Comparison of ENCODE assay signal across 24 cellular contexts in genomic region chr9:7246181-7246580, GRCh38.
DNase-seq lines count a peak whose midpoint lies in the region; ATAC-seq, FAIRE-seq and TF ChIP-seq lines count a peak whose summit lies in the region.
"Had no signal": no experiment of that assay in that cellular context is flagged by ENCODE, and none has a peak within 500 bp of the region (broad histone marks: within the 10 kb centered on the region; RNA-seq: fewer than 3 reads in every experiment).

No MANE protein-coding gene starts in this region.

- H3K9me3 Mint-ChIP-seq in GM23338 (peaks cover 3% of the 10 kb centered on the region; the same call in 1 of the 3 replicates), nephron progenitor cell (peaks cover 6% of the 10 kb centered on the region)
- no peaks in the 10 kb centered on the region for H3K9me3 Mint-ChIP-seq in stimulated activated memory B cell treated with anti-CD40 and anti-IgM and Interleukin-4, amounts not matched to agents 10 μg/mL and 1 μg/mL and 100 μg/mL, for 72 hours
- no peaks in the 10 kb centered on the region for H3K9me3 Mint-ChIP-seq in activated T-cell treated with anti-CD3 and anti-CD28 coated beads, Interleukin-2, amount 50 U/mL, for 24 hours
- H3K9me3 Mint-ChIP-seq: CD14-positive monocyte; CD4-positive, alpha-beta T cell; CD8-positive, alpha-beta memory T cell had no signal

- no peaks in the 10 kb centered on the region for H3K27me3 Mint-ChIP-seq in GM23338 (ENCODE audit: insufficient read depth, low read depth, poor library complexity)
- peaks cover 8% of the 10 kb centered on the region for H3K27me3 Mint-ChIP-seq in nephron progenitor cell (ENCODE audit: low read depth, poor library complexity)
- H3K27me3 Mint-ChIP-seq in stimulated activated memory B cell treated with anti-CD40 and anti-IgM and Interleukin-4, amounts not matched to agents 10 μg/mL and 1 μg/mL and 100 μg/mL, for 72 hours = no peaks in the 10 kb centered on the region
- no peaks in the 10 kb centered on the region for H3K27me3 Mint-ChIP-seq in activated T-cell treated with anti-CD3 and anti-CD28 coated beads, Interleukin-2, amount 50 U/mL, for 24 hours
- H3K27me3 Mint-ChIP-seq: CD4-positive, alpha-beta T cell; CD8-positive, alpha-beta memory T cell had no signal

- H4K5ac ChIP-seq in H1 (ENCODE audit: insufficient read length, low read depth, low read length) = no peak overlapping the region

- no peak overlapping the region for H3K56ac ChIP-seq in H1 (replicated peaks; ENCODE audit: insufficient read length, low read depth, low read length)

- H3K4me3 ChIP-seq in GM23338 (no peak overlapping the region), H1 (ENCODE audit: extremely low read depth in 1 of 4, insufficient read depth in 2 of 4, low read depth in 3 of 4, low read length in 4 of 4) (no peak overlapping the region)
- H3K4me3 ChIP-seq: A549; BLaER1 treated with 17β-estradiol and CSF1 and Interleukin-3, amounts not matched to agents 10 nM and 100 nM had no signal

- H3K27ac ChIP-seq in GM23338 (ENCODE audit: low read depth) = no peak overlapping the region
- H3K27ac ChIP-seq in H1 (ENCODE audit: low read depth, low read length) = no peak overlapping the region
- H3K27ac ChIP-seq: A549; BLaER1 treated with 17β-estradiol and CSF1 and Interleukin-3, amounts not matched to agents 10 nM and 100 nM had no signal

- DNase-seq in GM23338 (ENCODE audit: low spot score) = no peak
- no peak for DNase-seq in H1 (ENCODE audit: low read depth in 1 of 2, low spot score in 2 of 2)
- DNase-seq in nephron progenitor cell = no peak
- no peak for DNase-seq in activated T-cell treated with anti-CD3 and anti-CD28 coated beads, Interleukin-2, amount 50 U/mL, for 24 hours
- no peak for DNase-seq in D721Med (ENCODE audit: insufficient read length, low spot score)
- DNase-seq: 8988T; ACHN; AML-193; BE2C; CD4-positive, alpha-beta T cell; CD8-positive, alpha-beta memory T cell; DMS53; DMS79 treated with DMSO at 0.1 percent for 48 hours; GF-D8; GOT3; H7; HCEC 1CT had no signal

- H3K4me1 Mint-ChIP-seq in GM23338 = peaks cover 6% of the 10 kb centered on the region
- H3K4me1 Mint-ChIP-seq in nephron progenitor cell = peaks cover 29% of the 10 kb centered on the region
- H3K4me1 Mint-ChIP-seq in stimulated activated memory B cell treated with anti-CD40 and anti-IgM and Interleukin-4, amounts not matched to agents 10 μg/mL and 1 μg/mL and 100 μg/mL, for 72 hours = no peaks in the 10 kb centered on the region
- peaks cover 5% of the 10 kb centered on the region for H3K4me1 Mint-ChIP-seq in activated T-cell treated with anti-CD3 and anti-CD28 coated beads, Interleukin-2, amount 50 U/mL, for 24 hours (ENCODE audit: low read depth)
- H3K4me1 Mint-ChIP-seq: CD14-positive monocyte; CD8-positive, alpha-beta memory T cell had no signal

- H2AFZ ChIP-seq in GM23338 (peak overlapping the region; percentile 60; the same call in 1 of the 2 replicates), H1 (ENCODE audit: low read length) (no peak overlapping the region)

- no peak for TF ChIP-seq EP300 in H1 (IDR thresholded peaks at IDR 0.05; ENCODE audit: borderline replicate concordance in 1 of 2, low read depth in 2 of 2, low read length in 2 of 2)

- H3K27ac Mint-ChIP-seq in GM23338 (no peak overlapping the region), nephron progenitor cell (peak overlapping the region; percentile 70)
- H3K27ac Mint-ChIP-seq in stimulated activated memory B cell treated with anti-CD40 and anti-IgM and Interleukin-4, amounts not matched to agents 10 μg/mL and 1 μg/mL and 100 μg/mL, for 72 hours = no peak overlapping the region
- H3K27ac Mint-ChIP-seq in activated T-cell treated with anti-CD3 and anti-CD28 coated beads, Interleukin-2, amount 50 U/mL, for 24 hours = no peak overlapping the region
- H3K27ac Mint-ChIP-seq: CD14-positive monocyte; CD4-positive, alpha-beta T cell; CD8-positive, alpha-beta memory T cell had no signal

- no peaks in the 10 kb centered on the region for H3K23me2 ChIP-seq in H1 (ENCODE audit: low read depth, low read length)

- H2BK5ac ChIP-seq in H1 (ENCODE audit: low read depth, low read length) = no peak overlapping the region; the same call in 1 of the 2 replicates

- CTCF ChIA-PET in H1 (lab: Charles Lee; ENCODE audit: partially characterized antibody) = interaction anchor here (0.9 to 2.8 kb wide), 4 partner anchors 8 to 115 kb away, joined by 3 to 24 read pairs (median 6); no protein-coding TSS in a partner anchor

- no peak overlapping the region for H3K18ac ChIP-seq in H1 (ENCODE audit: extremely low read depth, low read length)

- 90% methylated on average over 7 of the region's 7 CpGs; no CpG with 5 or more reads in 1 of the 2 experiments for WGBS in H1 (ENCODE audit: extremely low coverage in 1 of 2, insufficient coverage in 1 of 2, insufficient read length in 1 of 2, insufficient replicate concordance in 2 of 2, low coverage in 1 of 2, low lambda C conversion rate in 2 of 2, missing lambda C conversion rate in 1 of 2), 2 experiments

- peak overlapping the region; percentile 77; the same call in 1 of the 2 replicates for H2BK15ac ChIP-seq in H1 (ENCODE audit: low read length)

- TF ChIP-seq RAD21 in H1 (IDR thresholded peaks at IDR 0.05 in 1 of 2, conservative IDR thresholded peaks at IDR 0.05 in 1 of 2; ENCODE audit: low read depth in 2 of 2, low read length in 2 of 2) = no peak

- ATAC-seq in GM23338 (no peak), HG03520 (IDR thresholded peaks at IDR 0.05; ENCODE audit: unreplicated experiment) (no peak)
- ATAC-seq in stimulated activated memory B cell treated with anti-CD40 and anti-IgM and Interleukin-4, amounts not matched to agents 10 μg/mL and 1 μg/mL and 100 μg/mL, for 72 hours = peak; percentile 22

- no peak for TF ChIP-seq CTCF in GM23338 (conservative IDR thresholded peaks at IDR 0.05; ENCODE audit: low read depth in 2 of 2)
- TF ChIP-seq CTCF in H1 (IDR thresholded peaks at IDR 0.05; ENCODE audit: control extremely low read depth in 1 of 3, insufficient read depth in 1 of 3, low read depth in 1 of 3, low read length in 3 of 3) = no peak
- no peak for TF ChIP-seq CTCF in nephron progenitor cell (IDR thresholded peaks at IDR 0.05)
- no peak for TF ChIP-seq CTCF in D721Med (IDR thresholded peaks at IDR 0.05; ENCODE audit: insufficient read depth, missing control alignments)

- no peaks in the 10 kb centered on the region for H3K79me1 ChIP-seq in H1 (ENCODE audit: low read depth, low read length)

- H3K4me2 ChIP-seq in GM23338 (no peak overlapping the region), H1 (ENCODE audit: insufficient read depth in 1 of 2, low read depth in 2 of 2, low read length in 2 of 2) (no peak overlapping the region)
- H3K4me2 ChIP-seq: A549; BLaER1 treated with 17β-estradiol and CSF1 and Interleukin-3, amounts not matched to agents 10 nM and 100 nM had no signal

- H2BK12ac ChIP-seq in H1 (ENCODE audit: low read depth, low read length) = no peak overlapping the region

- no peak overlapping the region for H3K14ac ChIP-seq in H1 (ENCODE audit: insufficient read length)

- H3K36me3 ChIP-seq in GM23338 (ENCODE audit: insufficient read depth) (no peaks in the 10 kb centered on the region; the same call in 1 of the 2 replicates), H1 (ENCODE audit: control insufficient read depth in 2 of 4, insufficient read depth in 4 of 4, low read length in 3 of 4) (no peaks in the 10 kb centered on the region)
- H3K36me3 ChIP-seq: BE2C; BLaER1 treated with 17β-estradiol and CSF1 and Interleukin-3, amounts not matched to agents 10 nM and 100 nM had no signal

- H3F3A ChIP-seq in GM23338 (replicated peaks; ENCODE audit: low read depth) = 0 out of 2 replicates have a peak, but pooled peaks cover 4% of the 10 kb centered on the region

- H3K9ac ChIP-seq in H1 (replicated peaks in 1 of 4; ENCODE audit: extremely low read depth in 1 of 4, low read depth in 3 of 4, low read length in 3 of 4) = no peak overlapping the region
- H3K9ac ChIP-seq: BLaER1 treated with 17β-estradiol and CSF1 and Interleukin-3, amounts not matched to agents 10 nM and 100 nM had no signal

- no peaks in the 10 kb centered on the region for H3K9me3 ChIP-seq in H1 (ENCODE audit: insufficient read depth in 2 of 2, low read depth in 1 of 2, low read length in 1 of 2)
- H3K9me3 ChIP-seq: A549, BE2C had no signal

- H3K4me3 Mint-ChIP-seq in GM23338 (no peak overlapping the region), nephron progenitor cell (no peak overlapping the region)
- no peak overlapping the region for H3K4me3 Mint-ChIP-seq in stimulated activated memory B cell treated with anti-CD40 and anti-IgM and Interleukin-4, amounts not matched to agents 10 μg/mL and 1 μg/mL and 100 μg/mL, for 72 hours
- no peak overlapping the region for H3K4me3 Mint-ChIP-seq in activated T-cell treated with anti-CD3 and anti-CD28 coated beads, Interleukin-2, amount 50 U/mL, for 24 hours
- H3K4me3 Mint-ChIP-seq: CD14-positive monocyte; CD4-positive, alpha-beta T cell; CD8-positive, alpha-beta memory T cell had no signal

- FAIRE-seq in H1 (lab: Jason Lieb, UNC) = no peak
- no peak for FAIRE-seq in D721Med (lab: Jason Lieb, UNC)
- FAIRE-seq: A549, GM12891, GM18507 had no signal

- H3K36me3 Mint-ChIP-seq in GM23338 (ENCODE audit: low read depth) = peaks cover 6% of the 10 kb centered on the region; the same call in 1 of the 3 replicates
- peaks cover 6% of the 10 kb centered on the region for H3K36me3 Mint-ChIP-seq in nephron progenitor cell (ENCODE audit: low read depth)
- no peaks in the 10 kb centered on the region for H3K36me3 Mint-ChIP-seq in stimulated activated memory B cell treated with anti-CD40 and anti-IgM and Interleukin-4, amounts not matched to agents 10 μg/mL and 1 μg/mL and 100 μg/mL, for 72 hours
- H3K36me3 Mint-ChIP-seq in activated T-cell treated with anti-CD3 and anti-CD28 coated beads, Interleukin-2, amount 50 U/mL, for 24 hours (ENCODE audit: low read depth) = no peaks in the 10 kb centered on the region
- H3K36me3 Mint-ChIP-seq: CD14-positive monocyte; CD8-positive, alpha-beta memory T cell had no signal

- no peaks in the 10 kb centered on the region for H3K79me2 ChIP-seq in GM23338 (replicated peaks; ENCODE audit: insufficient read depth)
- H3K79me2 ChIP-seq in H1 (ENCODE audit: control insufficient read depth in 1 of 2, insufficient read depth in 2 of 2, low read length in 2 of 2) = no peaks in the 10 kb centered on the region

- no peak overlapping the region for H3K4ac ChIP-seq in H1 (replicated peaks; ENCODE audit: insufficient read length, low read depth, low read length)

- no peak for TF ChIP-seq POLR2A in H1 (IDR thresholded peaks at IDR 0.05; ENCODE audit: control extremely low read depth in 1 of 2, low read depth in 2 of 2, low read length in 2 of 2)

- H3K9me2 ChIP-seq in GM23338 (ENCODE audit: insufficient read depth) = no peaks in the 10 kb centered on the region

- no peak overlapping the region for H4K91ac ChIP-seq in H1 (replicated peaks; ENCODE audit: insufficient read length, low read length)

- no peaks in the 10 kb centered on the region for H3K4me1 ChIP-seq in GM23338 (ENCODE audit: insufficient read depth)
- H3K4me1 ChIP-seq in H1 (replicated peaks in 1 of 4; ENCODE audit: control insufficient read depth in 3 of 4, insufficient read depth in 4 of 4, low read length in 3 of 4) = peaks cover 0 to 3% (median under 1%) of the 10 kb centered on the region in 4 experiments; a peak in 2 of 7 replicates
- H3K4me1 ChIP-seq: A549; BE2C; BLaER1 treated with 17β-estradiol and CSF1 and Interleukin-3, amounts not matched to agents 10 nM and 100 nM had no signal

- no peak overlapping the region for H2AK5ac ChIP-seq in H1 (ENCODE audit: low read depth, low read length)

- H2BK20ac ChIP-seq in H1 (ENCODE audit: low read length) = peak overlapping the region; percentile 77; the same call in 1 of the 2 replicates

- H2BK120ac ChIP-seq in H1 (replicated peaks; ENCODE audit: low read depth, low read length) = no peak overlapping the region

- H4K8ac ChIP-seq in H1 (ENCODE audit: extremely low read depth, insufficient read depth, low read length) = no peak overlapping the region

- H3K27me3 ChIP-seq in GM23338 (ENCODE audit: insufficient read depth) = no peaks in the 10 kb centered on the region
- no peaks in the 10 kb centered on the region for H3K27me3 ChIP-seq in H1 (replicated peaks in 1 of 4; ENCODE audit: control insufficient read depth in 3 of 4, extremely low read depth in 1 of 4, insufficient read depth in 3 of 4, low read length in 3 of 4)
- H3K27me3 ChIP-seq: BE2C; BLaER1 treated with 17β-estradiol and CSF1 and Interleukin-3, amounts not matched to agents 10 nM and 100 nM had no signal

- H4K20me1 ChIP-seq in GM23338 (replicated peaks; ENCODE audit: insufficient read depth) = no peaks in the 10 kb centered on the region
- no peaks in the 10 kb centered on the region for H4K20me1 ChIP-seq in H1 (replicated peaks in 1 of 2; ENCODE audit: control insufficient read depth in 1 of 2, insufficient read depth in 2 of 2, low read length in 2 of 2)
- H4K20me1 ChIP-seq: BLaER1 treated with 17β-estradiol and CSF1 and Interleukin-3, amounts not matched to agents 10 nM and 100 nM had no signal

- POLR2A ChIA-PET in H1 (lab: Charles Lee; ENCODE audit: partially characterized antibody) = no interaction called here

- no peak overlapping the region for H3K23ac ChIP-seq in H1 (ENCODE audit: insufficient read length)
